ENCODE assay signal across 1 cellular context in genomic region chr16:72241930-72242329, GRCh38.
A peak's percentile ranks its signal among the peaks of the same experiment; 100 is the strongest.
TF ChIP-seq lines count a peak whose summit lies in the region.

No MANE protein-coding gene starts in this region.

TF ChIP-seq in K562, 482 proteins besides CTCF, POLR2A, EP300 and RAD21 (continued from another document):
- no peak for TF ChIP-seq AFF1 (IDR thresholded peaks at IDR 0.05; ENCODE audit: low read depth in 1 of 2, partially characterized antibody in 2 of 2)
- TF ChIP-seq ZBTB49 (CRISPR knock-in tag; IDR thresholded peaks at IDR 0.05; ENCODE audit: borderline replicate concordance): no peak
- 0 out of 2 replicates have a peak, but pooled peaks have one; percentile 19 for TF ChIP-seq SMC3 (conservative IDR thresholded peaks at IDR 0.05; ENCODE audit: insufficient read depth, low read depth, low read length)
- TF ChIP-seq TRIM28 (IDR thresholded peaks at IDR 0.05): no peak
- no peak for TF ChIP-seq JUND (IDR thresholded peaks at IDR 0.05; ENCODE audit: borderline replicate concordance, low read depth, low read length)
- TF ChIP-seq JUND (tag; IDR thresholded peaks at IDR 0.05; ENCODE audit: borderline replicate concordance, low read depth, low read length): no peak
- no peak for TF ChIP-seq UBTF (IDR thresholded peaks at IDR 0.05; ENCODE audit: borderline replicate concordance in 1 of 2, low read depth in 2 of 2, low read length in 2 of 2)
